1 cellular context compared by ENCODE assay signal in genomic region chr16:15961060-15961511, GRCh38.
TF ChIP-seq lines count a peak whose summit lies in the region.

No MANE protein-coding gene starts in this region.

TF ChIP-seq in K562, 482 proteins besides CTCF, POLR2A, EP300 and RAD21 (continued from another document):
- no peak for TF ChIP-seq ZNF23 (CRISPR knock-in tag; IDR thresholded peaks at IDR 0.05)
- no peak for TF ChIP-seq RBM39 (optimal IDR thresholded peaks at IDR 0.05; ENCODE audit: low read depth, low read length)
- TF ChIP-seq SMAD3 (CRISPR knock-in tag; conservative IDR thresholded peaks at IDR 0.05): no peak
- no peak for TF ChIP-seq YY1 (IDR thresholded peaks at IDR 0.05; ENCODE audit: borderline replicate concordance in 1 of 3, control insufficient read depth in 1 of 3, extremely low read depth in 1 of 3, insufficient read depth in 3 of 3, insufficient read length in 1 of 3, insufficient replicate concordance in 2 of 3, low read depth in 1 of 3, low read length in 2 of 3)
- TF ChIP-seq MEIS2 (IDR thresholded peaks at IDR 0.05; ENCODE audit: partially characterized antibody): no peak
- TF ChIP-seq HNRNPK (IDR thresholded peaks at IDR 0.05; ENCODE audit: low read depth, low read length, poor library complexity, severe bottlenecking): no peak
- no peak for TF ChIP-seq NFXL1 (CRISPR knock-in tag; IDR thresholded peaks at IDR 0.05)
- TF ChIP-seq NFE2 (IDR thresholded peaks at IDR 0.05; ENCODE audit: low read depth): no peak
- no peak for TF ChIP-seq TCF7L2 (IDR thresholded peaks at IDR 0.05; ENCODE audit: low read depth, low read length)
- no peak for TF ChIP-seq ZNF830 (CRISPR knock-in tag; IDR thresholded peaks at IDR 0.05)
